Comparison of ENCODE assay signal across 19 cellular contexts in the genomic region with DNA sequence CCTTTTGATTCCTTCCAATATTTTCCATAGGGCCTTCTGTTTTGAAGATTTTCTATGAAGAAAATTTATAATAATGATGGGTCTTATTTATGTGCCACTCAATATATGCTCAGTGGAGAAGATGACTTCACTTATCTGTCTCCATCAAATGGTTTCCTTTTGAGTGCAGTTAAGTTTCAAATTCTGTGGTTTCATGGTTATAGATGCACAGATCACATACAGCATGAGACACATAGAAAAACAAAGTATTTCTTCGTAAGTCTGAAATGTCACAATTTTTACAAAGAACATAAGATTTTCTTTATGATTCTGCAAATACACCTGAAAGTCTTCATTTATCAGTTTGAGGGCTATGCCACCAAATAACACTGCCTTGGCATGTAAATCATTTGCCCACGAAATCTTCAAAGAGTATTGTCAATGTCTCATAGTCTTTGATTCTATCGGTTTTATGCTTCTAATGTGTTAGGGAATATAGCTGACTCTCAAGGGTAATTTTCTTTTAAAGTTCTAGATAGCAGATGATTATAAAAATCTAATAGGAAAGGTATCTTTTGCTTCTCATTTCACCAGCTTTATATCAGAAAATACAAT. TPM values are rescaled to one million over a fixed set of nuclear protein-coding genes. Genes with fewer than 3 reads are reported as not detected.
"Had no signal": no experiment of that assay in that cellular context is flagged by ENCODE, and none has a peak within 500 bp of the region (broad histone marks: within the 10 kb centered on the region; RNA-seq: fewer than 3 reads in every experiment).

No MANE protein-coding gene starts in this region.

- H3K4me1 Mint-ChIP-seq: brain; central memory CD8-positive, alpha-beta T cell; nephron progenitor cell; stimulated activated memory B cell treated with anti-CD40 and anti-IgM and Interleukin-4, amounts not matched to agents 10 μg/mL and 1 μg/mL and 100 μg/mL, for 72 hours had no signal

- H3K27ac Mint-ChIP-seq: brain; nephron progenitor cell; stimulated activated memory B cell treated with anti-CD40 and anti-IgM and Interleukin-4, amounts not matched to agents 10 μg/mL and 1 μg/mL and 100 μg/mL, for 72 hours had no signal

- H3K36me3 Mint-ChIP-seq: brain; stimulated activated memory B cell treated with anti-CD40 and anti-IgM and Interleukin-4, amounts not matched to agents 10 μg/mL and 1 μg/mL and 100 μg/mL, for 72 hours had no signal

- H3K27me3 Mint-ChIP-seq: stimulated activated memory B cell treated with anti-CD40 and anti-IgM and Interleukin-4, amounts not matched to agents 10 μg/mL and 1 μg/mL and 100 μg/mL, for 72 hours had no signal

- H3K9me3 Mint-ChIP-seq: central memory CD8-positive, alpha-beta T cell; nephron progenitor cell; stimulated activated memory B cell treated with anti-CD40 and anti-IgM and Interleukin-4, amounts not matched to agents 10 μg/mL and 1 μg/mL and 100 μg/mL, for 72 hours had no signal

- ATAC-seq: heart right ventricle; left lobe of liver; psoas muscle; right lobe of liver; stimulated activated memory B cell treated with anti-CD40 and anti-IgM and Interleukin-4, amounts not matched to agents 10 μg/mL and 1 μg/mL and 100 μg/mL, for 72 hours had no signal

- DNase-seq: activated CD4-positive, alpha-beta T cell treated with anti-CD3 and anti-CD28 coated beads, Interleukin-2, amount 50 U/mL, for 1 hour; activated CD8-positive, alpha-beta memory T cell treated with anti-CD3 and anti-CD28 coated beads, Interleukin-2, amount 50 U/mL, for 48 hours; activated gamma-delta T cell treated with Interleukin-2 at 50 U/mL for 16 hours; amniotic stem cell; cortex of kidney; effector CD8-positive, alpha-beta T cell; heart right ventricle; islet precursor cell; nephron progenitor cell; psoas muscle; right lobe of liver; SHP77; trophoblast cell had no signal

- H3K4me3 Mint-ChIP-seq: brain; central memory CD8-positive, alpha-beta T cell; nephron progenitor cell; stimulated activated memory B cell treated with anti-CD40 and anti-IgM and Interleukin-4, amounts not matched to agents 10 μg/mL and 1 μg/mL and 100 μg/mL, for 72 hours had no signal

RNA-seq across cellular contexts. Expression of a gene that starts 14.1 kb away (rescaled TPM):
- total RNA-seq: frontal cortex, left lobe of liver, osteoblast, right lobe of liver had no signal
